In genomic region chr17:77328823-77329740, GRCh38 we compare ENCODE assay signal across 12 cellular contexts.
A peak's percentile ranks its signal among the peaks of the same experiment; 100 is the strongest.
DNase-seq lines count a peak whose midpoint lies in the region; ATAC-seq and TF ChIP-seq lines count a peak whose summit lies in the region.
"Had no signal": no experiment of that assay in that cellular context is flagged by ENCODE, and none has a peak within 500 bp of the region (broad histone marks: within the 10 kb centered on the region; RNA-seq: fewer than 3 reads in every experiment).

No MANE protein-coding gene starts in this region.

- H3K4me1 ChIP-seq in Caco-2 (peaks cover 31% of the 10 kb centered on the region), osteoblast (ENCODE audit: insufficient read depth, low read length) (peaks cover 36% of the 10 kb centered on the region)

- H3K36me3 ChIP-seq in Caco-2 (ENCODE audit: control insufficient read depth, insufficient read depth, low read length) (no peaks in the 10 kb centered on the region; the same call in 1 of the 2 replicates), osteoblast (ENCODE audit: insufficient read depth, low read length) (peaks cover 29% of the 10 kb centered on the region)

- TF ChIP-seq CTCF in Caco-2 (IDR thresholded peaks at IDR 0.05; ENCODE audit: insufficient read depth in 1 of 2, low read depth in 1 of 2, low read length in 1 of 2, severe bottlenecking in 1 of 2, unreplicated experiment in 1 of 2) (no peak), osteoblast (IDR thresholded peaks at IDR 0.05; ENCODE audit: extremely low read depth, low read depth, low read length) (no peak)

- POLR2A ChIA-PET in Caco-2 (lab: Charles Lee): no interaction called here

- no peaks in the 10 kb centered on the region for H3K27me3 Mint-ChIP-seq in Caco-2 (ENCODE audit: insufficient read depth, unreplicated experiment)
- H3K27me3 Mint-ChIP-seq in dendritic cell treated with granulocyte-macrophage colony-stimulating factor and Interleukin-4, amounts not matched to agents 40 ng/mL and 50 ng/mL, for 4 days: no peaks in the 10 kb centered on the region

- no peak overlapping the region for H3K4me3 ChIP-seq in Caco-2 (ENCODE audit: low read depth, low read length)
- no peak overlapping the region for H3K4me3 ChIP-seq in osteoblast (ENCODE audit: insufficient read depth, low read length)
- H3K4me3 ChIP-seq: body of pancreas, GM12878 had no signal

- H3K79me2 ChIP-seq in osteoblast (ENCODE audit: insufficient read depth, low read length): peaks cover 90% of the 10 kb centered on the region

- H3K36me3 Mint-ChIP-seq in Caco-2 (ENCODE audit: insufficient read depth, unreplicated experiment): peaks cover 65% of the 10 kb centered on the region
- H3K36me3 Mint-ChIP-seq in dendritic cell treated with granulocyte-macrophage colony-stimulating factor and Interleukin-4, amounts not matched to agents 40 ng/mL and 50 ng/mL, for 4 days (ENCODE audit: low read depth): peaks cover 68% of the 10 kb centered on the region

- H4K20me1 ChIP-seq in osteoblast (ENCODE audit: insufficient read depth, low read length): peaks cover 74% of the 10 kb centered on the region

- H3K9me3 Mint-ChIP-seq in Caco-2 (ENCODE audit: unreplicated experiment): no peaks in the 10 kb centered on the region
- H3K9me3 Mint-ChIP-seq in dendritic cell treated with granulocyte-macrophage colony-stimulating factor and Interleukin-4, amounts not matched to agents 40 ng/mL and 50 ng/mL, for 4 days: no peaks in the 10 kb centered on the region

- H3K27me3 ChIP-seq in Caco-2 (replicated peaks; ENCODE audit: control insufficient read depth, insufficient read depth, low read length) (no peaks in the 10 kb centered on the region), osteoblast (ENCODE audit: insufficient read depth, low read length) (no peaks in the 10 kb centered on the region)
- H3K27me3 ChIP-seq: body of pancreas had no signal

- ATAC-seq in HG03378 (IDR thresholded peaks at IDR 0.05; ENCODE audit: unreplicated experiment): no peak
- ATAC-seq: body of pancreas, GM12878 had no signal

- H3K4me2 ChIP-seq in osteoblast (ENCODE audit: insufficient read depth, low read length): no peak overlapping the region

- DNase-seq in Caco-2: no peak
- peak; percentile 60 for DNase-seq in NCI-H2196 (lab: John Stamatoyannopoulos, UW; ENCODE audit: unreplicated experiment)
- peak; percentile 37 for DNase-seq in osteoblast (ENCODE audit: insufficient read length, low spot score, missing footprints)
- no peak for DNase-seq in hippocampal formation (lab: John Stamatoyannopoulos, UW)
- no peak for DNase-seq in iPS-NIHi11 (ENCODE audit: low spot score)
- DNase-seq: DMS 273 treated with DMSO at 0.1 percent for 48 hours; NCI-H526 treated with DMSO at 0.1 percent for 48 hours; stimulated activated CD4-positive, alpha-beta T cell treated with anti-CD3 and anti-CD28 coated beads, Interleukin-12 subunit alpha, Interleukin-12 subunit beta, amount 100 ng/mL, for 4 hours had no signal

- peak overlapping the region; percentile 14 for H3K27ac ChIP-seq in osteoblast (ENCODE audit: low read depth, low read length)
- H3K27ac ChIP-seq: body of pancreas had no signal

- H3K4me3 Mint-ChIP-seq in Caco-2 (ENCODE audit: unreplicated experiment): no peak overlapping the region
- H3K4me3 Mint-ChIP-seq in dendritic cell treated with granulocyte-macrophage colony-stimulating factor and Interleukin-4, amounts not matched to agents 40 ng/mL and 50 ng/mL, for 4 days: no peak overlapping the region

- CTCF ChIA-PET in Caco-2 (lab: Charles Lee): interaction anchor here (0.7 to 3.4 kb wide), 2 partner anchors 101 to 110 kb away, joined by 3 to 20 read pairs; no protein-coding TSS in a partner anchor

- H3K27ac Mint-ChIP-seq in Caco-2 (ENCODE audit: unreplicated experiment): peak overlapping the region; percentile 56
- peak overlapping the region; percentile 36 for H3K27ac Mint-ChIP-seq in dendritic cell treated with granulocyte-macrophage colony-stimulating factor and Interleukin-4, amounts not matched to agents 40 ng/mL and 50 ng/mL, for 4 days

- H3K9me3 ChIP-seq in Caco-2: no peaks in the 10 kb centered on the region
- peaks cover 5% of the 10 kb centered on the region for H3K9me3 ChIP-seq in osteoblast (ENCODE audit: low read depth, low read length)
- H3K9me3 ChIP-seq: body of pancreas had no signal

- intact Hi-C loops in Caco-2 (cut with micrococcal nuclease; ENCODE audit: unreplicated experiment): no loop called here
- intact Hi-C loops in dendritic cell treated with granulocyte-macrophage colony-stimulating factor and Interleukin-4, amounts not matched to agents 40 ng/mL and 50 ng/mL, for 4 days (cut with micrococcal nuclease): loop anchor here (10.0 kb wide), 1 partner anchor 76 kb away; no protein-coding TSS in a partner anchor

- BruUV-seq in Caco-2 (replicated peaks; lab: Mats Ljungman, UMichigan): no TSS peak

- H3K4me1 Mint-ChIP-seq in Caco-2 (ENCODE audit: low read depth, unreplicated experiment): peaks cover 55% of the 10 kb centered on the region
- H3K4me1 Mint-ChIP-seq in dendritic cell treated with granulocyte-macrophage colony-stimulating factor and Interleukin-4, amounts not matched to agents 40 ng/mL and 50 ng/mL, for 4 days (ENCODE audit: low read depth): peaks cover 95% of the 10 kb centered on the region

- no peak overlapping the region for H2AFZ ChIP-seq in osteoblast (ENCODE audit: low read length)

Comparison
In these comparisons a context has a peak if more than half of its experiments do, and no peak if none do; other contexts are left out.
1. DNase-seq: peak in NCI-H2196 (single experiment) and osteoblast (single experiment); none in Caco-2 (0 of 2), hippocampal formation (0 of 2) and iPS-NIHi11 (single experiment).